1 cellular context compared by ENCODE assay signal in the genomic region with DNA sequence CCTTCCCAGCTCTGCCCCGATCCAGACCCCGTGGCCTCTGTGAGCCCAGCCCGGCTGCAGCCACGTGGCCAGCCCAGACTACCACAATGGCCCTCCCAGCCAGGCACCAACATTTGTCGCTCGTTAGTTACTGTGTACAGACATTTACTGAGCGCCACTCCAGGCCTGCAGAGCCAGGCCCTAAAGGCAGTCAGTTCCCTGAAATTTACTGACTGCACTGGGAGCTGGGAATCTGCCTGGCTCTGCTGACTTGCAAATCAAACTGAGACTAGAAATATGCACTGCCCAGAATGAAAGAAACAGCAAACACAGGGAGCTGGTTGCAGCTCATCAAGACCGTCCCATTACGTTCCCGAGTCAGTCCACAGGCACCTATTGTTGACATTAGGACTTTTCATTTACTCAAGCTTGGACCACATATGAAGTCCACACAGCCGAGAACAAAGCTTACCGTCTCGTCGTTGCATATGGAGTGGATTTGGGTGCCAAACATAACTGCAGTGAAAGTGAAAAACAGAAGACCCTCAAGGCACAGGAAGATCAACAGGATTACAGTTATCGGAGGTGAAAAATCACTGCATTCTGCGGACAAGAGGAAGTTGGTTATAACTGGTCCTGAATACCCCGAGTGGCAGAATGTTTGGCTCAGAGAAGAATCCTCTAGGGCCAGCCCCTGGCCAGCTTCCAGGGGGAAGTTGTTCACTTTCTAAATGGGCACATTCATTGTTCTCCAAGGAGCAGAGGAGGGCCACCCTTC.
TF ChIP-seq lines count a peak whose summit lies in the region.

No MANE protein-coding gene starts in this region.

TF ChIP-seq in HepG2, 621 proteins besides CTCF, POLR2A, EP300 and RAD21 (continued from another document and continues in another):
- TF ChIP-seq IKZF5 (CRISPR knock-in tag; IDR thresholded peaks at IDR 0.05) (peak; percentile 44; the same call in 1 of the 2 replicates), ZNF326 (CRISPR knock-in tag; IDR thresholded peaks at IDR 0.05; ENCODE audit: borderline replicate concordance) (no peak), NFIC (IDR thresholded peaks at IDR 0.05; ENCODE audit: low read length) (no peak), IRF2 (CRISPR knock-in tag; IDR thresholded peaks at IDR 0.05) (peak; percentile 40), ZNF691 (CRISPR knock-in tag; IDR thresholded peaks at IDR 0.05; ENCODE audit: borderline replicate concordance, low read depth) (0 out of 2 replicates have a peak, but pooled peaks have one; percentile 50), FOXA1 (IDR thresholded peaks at IDR 0.05) (0 out of 2 replicates have a peak, but pooled peaks have one; percentile 29), FOXA1 (CRISPR knock-in tag; IDR thresholded peaks at IDR 0.05) (peak; percentile 87), ZNF549 (CRISPR knock-in tag; IDR thresholded peaks at IDR 0.05) (no peak), MTF2 (CRISPR knock-in tag; IDR thresholded peaks at IDR 0.05; ENCODE audit: borderline replicate concordance) (no peak; the same call in 1 of the 2 replicates), NONO (IDR thresholded peaks at IDR 0.05) (no peak), NONO (CRISPR knock-in tag; conservative IDR thresholded peaks at IDR 0.05) (peak; percentile 65), NFE2L2 (IDR thresholded peaks at IDR 0.05; ENCODE audit: low read length) (no peak), ZFP90 (CRISPR knock-in tag; IDR thresholded peaks at IDR 0.05; ENCODE audit: borderline replicate concordance) (no peak; the same call in 1 of the 2 replicates), PRDM10 (CRISPR knock-in tag; IDR thresholded peaks at IDR 0.05; ENCODE audit: low read depth) (peak; percentile 85), KDM1A (CRISPR knock-in tag; IDR thresholded peaks at IDR 0.05) (no peak), ZNF501 (CRISPR knock-in tag; IDR thresholded peaks at IDR 0.05) (peak; percentile 86), NFKB2 (CRISPR knock-in tag; IDR thresholded peaks at IDR 0.05; ENCODE audit: borderline replicate concordance) (peak; percentile 42; the same call in 1 of the 2 replicates), SKI (IDR thresholded peaks at IDR 0.05; ENCODE audit: partially characterized antibody) (peak; percentile 49), NFYB (CRISPR knock-in tag; IDR thresholded peaks at IDR 0.05) (no peak), NCOA1 (CRISPR knock-in tag; IDR thresholded peaks at IDR 0.05) (no peak), TRAFD1 (CRISPR knock-in tag; IDR thresholded peaks at IDR 0.05; ENCODE audit: borderline replicate concordance) (no peak), GATA4 (IDR thresholded peaks at IDR 0.05; ENCODE audit: borderline replicate concordance, low read depth) (no peak), FOXO4 (CRISPR knock-in tag; conservative IDR thresholded peaks at IDR 0.05) (no peak), ZNF414 (CRISPR knock-in tag; IDR thresholded peaks at IDR 0.05) (no peak), ZSCAN25 (CRISPR knock-in tag; IDR thresholded peaks at IDR 0.05) (peak; percentile 6; the same call in 1 of the 2 replicates), ZBTB43 (CRISPR knock-in tag; conservative IDR thresholded peaks at IDR 0.05) (peak; percentile 63; the same call in 1 of the 2 replicates), MYNN (CRISPR knock-in tag; IDR thresholded peaks at IDR 0.05; ENCODE audit: low read depth) (no peak), FOSL2 (CRISPR knock-in tag; IDR thresholded peaks at IDR 0.05) (peak; percentile 65)
- TF ChIP-seq, protein P1, sequence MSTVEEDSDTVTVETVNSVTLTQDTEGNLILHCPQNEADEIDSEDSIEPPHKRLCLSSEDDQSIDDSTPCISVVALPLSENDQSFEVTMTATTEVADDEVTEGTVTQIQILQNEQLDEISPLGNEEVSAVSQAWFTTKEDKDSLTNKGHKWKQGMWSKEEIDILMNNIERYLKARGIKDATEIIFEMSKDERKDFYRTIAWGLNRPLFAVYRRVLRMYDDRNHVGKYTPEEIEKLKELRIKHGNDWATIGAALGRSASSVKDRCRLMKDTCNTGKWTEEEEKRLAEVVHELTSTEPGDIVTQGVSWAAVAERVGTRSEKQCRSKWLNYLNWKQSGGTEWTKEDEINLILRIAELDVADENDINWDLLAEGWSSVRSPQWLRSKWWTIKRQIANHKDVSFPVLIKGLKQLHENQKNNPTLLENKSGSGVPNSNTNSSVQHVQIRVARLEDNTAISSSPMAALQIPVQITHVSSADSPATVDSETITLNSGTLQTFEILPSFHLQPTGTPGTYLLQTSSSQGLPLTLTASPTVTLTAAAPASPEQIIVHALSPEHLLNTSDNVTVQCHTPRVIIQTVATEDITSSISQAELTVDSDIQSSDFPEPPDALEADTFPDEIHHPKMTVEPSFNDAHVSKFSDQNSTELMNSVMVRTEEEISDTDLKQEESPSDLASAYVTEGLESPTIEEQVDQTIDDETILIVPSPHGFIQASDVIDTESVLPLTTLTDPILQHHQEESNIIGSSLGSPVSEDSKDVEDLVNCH (CRISPR knock-in tag; IDR thresholded peaks at IDR 0.05): no peak
- TF ChIP-seq, protein P2, sequence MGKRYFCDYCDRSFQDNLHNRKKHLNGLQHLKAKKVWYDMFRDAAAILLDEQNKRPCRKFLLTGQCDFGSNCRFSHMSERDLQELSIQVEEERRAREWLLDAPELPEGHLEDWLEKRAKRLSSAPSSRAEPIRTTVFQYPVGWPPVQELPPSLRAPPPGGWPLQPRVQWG (CRISPR knock-in tag; IDR thresholded peaks at IDR 0.05; ENCODE audit: borderline replicate concordance, low read depth): no peak
- TF ChIP-seq, protein P3, sequence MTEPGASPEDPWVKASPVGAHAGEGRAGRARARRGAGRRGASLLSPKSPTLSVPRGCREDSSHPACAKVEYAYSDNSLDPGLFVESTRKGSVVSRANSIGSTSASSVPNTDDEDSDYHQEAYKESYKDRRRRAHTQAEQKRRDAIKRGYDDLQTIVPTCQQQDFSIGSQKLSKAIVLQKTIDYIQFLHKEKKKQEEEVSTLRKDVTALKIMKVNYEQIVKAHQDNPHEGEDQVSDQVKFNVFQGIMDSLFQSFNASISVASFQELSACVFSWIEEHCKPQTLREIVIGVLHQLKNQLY (CRISPR knock-in tag; IDR thresholded peaks at IDR 0.05): no peak
- TF ChIP-seq, protein P4, sequence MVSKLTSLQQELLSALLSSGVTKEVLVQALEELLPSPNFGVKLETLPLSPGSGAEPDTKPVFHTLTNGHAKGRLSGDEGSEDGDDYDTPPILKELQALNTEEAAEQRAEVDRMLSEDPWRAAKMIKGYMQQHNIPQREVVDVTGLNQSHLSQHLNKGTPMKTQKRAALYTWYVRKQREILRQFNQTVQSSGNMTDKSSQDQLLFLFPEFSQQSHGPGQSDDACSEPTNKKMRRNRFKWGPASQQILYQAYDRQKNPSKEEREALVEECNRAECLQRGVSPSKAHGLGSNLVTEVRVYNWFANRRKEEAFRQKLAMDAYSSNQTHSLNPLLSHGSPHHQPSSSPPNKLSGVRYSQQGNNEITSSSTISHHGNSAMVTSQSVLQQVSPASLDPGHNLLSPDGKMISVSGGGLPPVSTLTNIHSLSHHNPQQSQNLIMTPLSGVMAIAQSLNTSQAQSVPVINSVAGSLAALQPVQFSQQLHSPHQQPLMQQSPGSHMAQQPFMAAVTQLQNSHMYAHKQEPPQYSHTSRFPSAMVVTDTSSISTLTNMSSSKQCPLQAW (CRISPR knock-in tag; IDR thresholded peaks at IDR 0.05): peak; percentile 82; the same call in 1 of the 2 replicates
- TF ChIP-seq, protein P5, sequence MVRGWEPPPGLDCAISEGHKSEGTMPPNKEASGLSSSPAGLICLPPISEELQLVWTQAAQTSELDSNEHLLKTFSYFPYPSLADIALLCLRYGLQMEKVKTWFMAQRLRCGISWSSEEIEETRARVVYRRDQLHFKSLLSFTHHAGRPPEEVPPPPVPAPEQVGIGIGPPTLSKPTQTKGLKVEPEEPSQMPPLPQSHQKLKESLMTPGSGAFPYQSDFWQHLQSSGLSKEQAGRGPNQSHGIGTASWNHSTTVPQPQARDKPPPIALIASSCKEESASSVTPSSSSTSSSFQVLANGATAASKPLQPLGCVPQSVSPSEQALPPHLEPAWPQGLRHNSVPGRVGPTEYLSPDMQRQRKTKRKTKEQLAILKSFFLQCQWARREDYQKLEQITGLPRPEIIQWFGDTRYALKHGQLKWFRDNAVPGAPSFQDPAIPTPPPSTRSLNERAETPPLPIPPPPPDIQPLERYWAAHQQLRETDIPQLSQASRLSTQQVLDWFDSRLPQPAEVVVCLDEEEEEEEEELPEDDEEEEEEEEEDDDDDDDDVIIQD (CRISPR knock-in tag; IDR thresholded peaks at IDR 0.05; ENCODE audit: low read depth): 0 out of 2 replicates have a peak, but pooled peaks have one; percentile 50
